In genomic region chr11:44954051-44954906, GRCh38 we compare ENCODE assay signal across 12 cellular contexts. TPM values are rescaled to one million over a fixed set of nuclear protein-coding genes. Genes with fewer than 3 reads are reported as not detected.
DNase-seq lines count a peak whose midpoint lies in the region; ATAC-seq and TF ChIP-seq lines count a peak whose summit lies in the region.
"Had no signal": no experiment of that assay in that cellular context is flagged by ENCODE, and none has a peak within 500 bp of the region (broad histone marks: within the 10 kb centered on the region; RNA-seq: fewer than 3 reads in every experiment).

No MANE protein-coding gene starts in this region.

- no peaks in the 10 kb centered on the region for H3K79me2 ChIP-seq in SK-N-SH (ENCODE audit: insufficient read depth)

- ATAC-seq in SK-N-SH treated with all-trans-retinoic acid at 6 μM for 48 hours (no peak), HG02870 (IDR thresholded peaks at IDR 0.05; ENCODE audit: unreplicated experiment) (no peak)

- POLR2A ChIA-PET in SK-N-SH (lab: Yijun Ruan, JAX) = no interaction called here

- H3K4me3 ChIP-seq in SK-N-SH (ENCODE audit: low read depth in 2 of 2, low read length in 1 of 2) (no peak overlapping the region), thyroid gland (replicated peaks in 1 of 3) (no peak overlapping the region)
- H3K4me3 ChIP-seq: adrenal gland, coronary artery, esophagus muscularis mucosa had no signal

- H2AFZ ChIP-seq in SK-N-SH (ENCODE audit: low read depth) = 0 out of 2 replicates have a peak overlapping the region, but pooled peaks have one; percentile 9

- DNase-seq in SK-N-SH = no peak
- peak; percentile 73 for DNase-seq in NCI-H82 (lab: John Stamatoyannopoulos, UW)
- no peak for DNase-seq in glutamatergic neuron
- DNase-seq in thyroid gland = no peak
- DNase-seq in type B pancreatic cell (ENCODE audit: extremely low spot score, unreplicated experiment) = no peak
- no peak for DNase-seq in germinal center (ENCODE audit: low spot score)
- DNase-seq: activated T-cell treated with anti-CD3 and anti-CD28 coated beads for 4 hours had no signal

- H3K27me3 Mint-ChIP-seq in glutamatergic neuron (ENCODE audit: unreplicated experiment) (peaks cover 6% of the 10 kb centered on the region), type B pancreatic cell (peaks cover 33% of the 10 kb centered on the region)

- no peak for TF ChIP-seq RAD21 in SK-N-SH (IDR thresholded peaks at IDR 0.05; ENCODE audit: low read length)

- no peaks in the 10 kb centered on the region for H4K20me1 ChIP-seq in SK-N-SH (ENCODE audit: insufficient read depth)

- no peak for TF ChIP-seq EP300 in SK-N-SH (IDR thresholded peaks at IDR 0.05; ENCODE audit: borderline replicate concordance in 1 of 2, low read depth in 1 of 2, low read length in 1 of 2)

- peaks cover 6% of the 10 kb centered on the region for H3F3A ChIP-seq in SK-N-SH (replicated peaks; ENCODE audit: insufficient read depth)

- H3K9me2 ChIP-seq in SK-N-SH = no peaks in the 10 kb centered on the region

- H3K4me2 ChIP-seq in SK-N-SH = no peak overlapping the region

- WGBS in SK-N-SH (ENCODE audit: low lambda C conversion rate) = 91% methylated on average over 11 of the region's 12 CpGs
- 69 to 73% methylated on average over 10 to 12 of the region's 12 CpGs for WGBS in thyroid gland, 2 donors

- H3K27me3 ChIP-seq in SK-N-SH (ENCODE audit: insufficient read depth) (no peaks in the 10 kb centered on the region), thyroid gland (no peaks in the 10 kb centered on the region)
- H3K27me3 ChIP-seq: adrenal gland, esophagus muscularis mucosa had no signal

- intact Hi-C loops in thyroid gland (cut with DNase I) = no loop called here

- H3K4me1 ChIP-seq in SK-N-SH (ENCODE audit: control insufficient read depth in 1 of 2, insufficient read depth in 2 of 2, low read depth in 1 of 2, low read length in 1 of 2) (peaks cover 4% of the 10 kb centered on the region in 2 experiments; a peak in 2 of 4 replicates), thyroid gland (peaks cover 25 to 54% of the 10 kb centered on the region in 2 donors)

- no peak overlapping the region for H3K9ac ChIP-seq in SK-N-SH

- peaks cover 54% of the 10 kb centered on the region for H3K4me1 Mint-ChIP-seq in glutamatergic neuron (ENCODE audit: low read depth, unreplicated experiment)
- H3K4me1 Mint-ChIP-seq in type B pancreatic cell (ENCODE audit: unreplicated experiment) = peaks cover 39% of the 10 kb centered on the region

- H3K27ac Mint-ChIP-seq in glutamatergic neuron (ENCODE audit: unreplicated experiment) (peak overlapping the region; percentile 69), type B pancreatic cell (no peak overlapping the region)

- TF ChIP-seq POLR2A in thyroid gland (IDR thresholded peaks at IDR 0.05) = no peak

- H3K36me3 Mint-ChIP-seq in glutamatergic neuron (ENCODE audit: unreplicated experiment) (no peaks in the 10 kb centered on the region), type B pancreatic cell (no peaks in the 10 kb centered on the region)

- CTCF ChIA-PET in SK-N-SH (lab: Yijun Ruan, JAX) = interaction anchor here (1.7 to 2.3 kb wide), 2 partner anchors 18 to 149 kb away, joined by 7 to 14 read pairs; no protein-coding TSS in a partner anchor

- H3K9me3 Mint-ChIP-seq in glutamatergic neuron (ENCODE audit: unreplicated experiment) = peaks cover 19% of the 10 kb centered on the region
- H3K9me3 Mint-ChIP-seq in type B pancreatic cell = no peaks in the 10 kb centered on the region

- H3K9me3 ChIP-seq in SK-N-SH (no peaks in the 10 kb centered on the region), thyroid gland (no peaks in the 10 kb centered on the region)
- H3K9me3 ChIP-seq: adrenal gland, esophagus muscularis mucosa had no signal

- H3K4me3 Mint-ChIP-seq in glutamatergic neuron (ENCODE audit: unreplicated experiment) (peak overlapping the region; percentile 70), type B pancreatic cell (no peak overlapping the region)

- H3K36me3 ChIP-seq in SK-N-SH (replicated peaks in 1 of 2; ENCODE audit: control insufficient read depth in 1 of 2, insufficient read depth in 2 of 2, low read length in 1 of 2) (no peaks in the 10 kb centered on the region), thyroid gland (no peaks in the 10 kb centered on the region)
- H3K36me3 ChIP-seq: adrenal gland, esophagus muscularis mucosa had no signal

- no peak for TF ChIP-seq CTCF in SK-N-SH (IDR thresholded peaks at IDR 0.05)
- TF ChIP-seq CTCF in glutamatergic neuron (IDR thresholded peaks at IDR 0.05; ENCODE audit: partially characterized antibody, unreplicated experiment) = no peak
- no peak for TF ChIP-seq CTCF in thyroid gland (IDR thresholded peaks at IDR 0.05)
- TF ChIP-seq CTCF in type B pancreatic cell (conservative IDR thresholded peaks at IDR 0.05) = no peak

- peak overlapping the region in 1 of 2 experiments; percentile 22; a peak in 1 of 4 replicates for H3K27ac ChIP-seq in SK-N-SH (ENCODE audit: low read depth in 2 of 2, low read length in 1 of 2)
- H3K27ac ChIP-seq in thyroid gland = peak overlapping the region in 2 of 3 donors; percentile 21 to 41

TF ChIP-seq in SK-N-SH, 30 proteins besides CTCF, POLR2A, EP300 and RAD21 (continues in another document):
- TF ChIP-seq SMC3 (IDR thresholded peaks at IDR 0.05; ENCODE audit: low read depth, low read length) = no peak
- no peak for TF ChIP-seq POLR2AphosphoS5 (IDR thresholded peaks at IDR 0.05; ENCODE audit: low read depth, low read length)
- TF ChIP-seq FOSL2 (IDR thresholded peaks at IDR 0.05; ENCODE audit: borderline replicate concordance, low read depth) = no peak
- no peak for TF ChIP-seq ZBTB33 (IDR thresholded peaks at IDR 0.05; ENCODE audit: borderline replicate concordance, low read depth)
- TF ChIP-seq RCOR1 (IDR thresholded peaks at IDR 0.05; ENCODE audit: low read length) = no peak
- TF ChIP-seq GABPA (IDR thresholded peaks at IDR 0.05; ENCODE audit: low read depth) = no peak
- no peak for TF ChIP-seq EZH2phosphoT487 (IDR thresholded peaks at IDR 0.05; ENCODE audit: borderline replicate concordance, low read depth)
- no peak for TF ChIP-seq USF1 (IDR thresholded peaks at IDR 0.05; ENCODE audit: borderline replicate concordance, low read depth)

TF ChIP-seq in SK-N-SH treated with all-trans-retinoic acid at 6 μM for 48 hours, 23 proteins besides CTCF, POLR2A, EP300 and RAD21:
- TF ChIP-seq ISL1 (CRISPR knock-in tag; IDR thresholded peaks at IDR 0.05) = no peak
- TF ChIP-seq ZNF70 (CRISPR knock-in tag; IDR thresholded peaks at IDR 0.05) = no peak
- TF ChIP-seq, protein P1, sequence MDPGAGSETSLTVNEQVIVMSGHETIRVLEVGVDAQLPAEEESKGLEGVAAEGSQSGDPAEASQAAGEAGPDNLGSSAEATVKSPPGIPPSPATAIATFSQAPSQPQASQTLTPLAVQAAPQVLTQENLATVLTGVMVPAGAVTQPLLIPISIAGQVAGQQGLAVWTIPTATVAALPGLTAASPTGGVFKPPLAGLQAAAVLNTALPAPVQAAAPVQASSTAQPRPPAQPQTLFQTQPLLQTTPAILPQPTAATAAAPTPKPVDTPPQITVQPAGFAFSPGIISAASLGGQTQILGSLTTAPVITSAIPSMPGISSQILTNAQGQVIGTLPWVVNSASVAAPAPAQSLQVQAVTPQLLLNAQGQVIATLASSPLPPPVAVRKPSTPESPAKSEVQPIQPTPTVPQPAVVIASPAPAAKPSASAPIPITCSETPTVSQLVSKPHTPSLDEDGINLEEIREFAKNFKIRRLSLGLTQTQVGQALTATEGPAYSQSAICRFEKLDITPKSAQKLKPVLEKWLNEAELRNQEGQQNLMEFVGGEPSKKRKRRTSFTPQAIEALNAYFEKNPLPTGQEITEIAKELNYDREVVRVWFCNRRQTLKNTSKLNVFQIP (CRISPR knock-in tag; IDR thresholded peaks at IDR 0.05; ENCODE audit: borderline replicate concordance, low read depth) = no peak
- no peak for TF ChIP-seq RARB (CRISPR knock-in tag; IDR thresholded peaks at IDR 0.05)
- no peak for TF ChIP-seq TCF4 (CRISPR knock-in tag; IDR thresholded peaks at IDR 0.05; ENCODE audit: borderline replicate concordance)
- no peak for TF ChIP-seq ESRRG (CRISPR knock-in tag; IDR thresholded peaks at IDR 0.05)
- no peak for TF ChIP-seq SNAI2 (CRISPR knock-in tag; IDR thresholded peaks at IDR 0.05)

RNA-seq across cellular contexts. Expression of gene TP53I11, which starts 3.6 kb away (rescaled TPM):
- polyA plus RNA-seq in SK-N-SH (2012; rRNA removed) = 6.0 and 6.6 TPM in 2 replicates
- 3.0 and 4.5 TPM in 2 replicates for polyA plus RNA-seq in SK-N-SH (2012; cell fraction: cytosol; rRNA removed)
- 8.3 and 15.2 TPM in 2 replicates for polyA plus RNA-seq in SK-N-SH (2012; cell fraction: nucleus; rRNA removed)
- total RNA-seq in glutamatergic neuron (ENCODE audit: unreplicated experiment) = 420 TPM
- 10 to 100 TPM; 21.7 to 34.0 (median 30.9) TPM for total RNA-seq in thyroid gland
- 38.2 and 72.4 TPM in 2 replicates for total RNA-seq in type B pancreatic cell (ENCODE audit: low replicate concordance)
